In the genomic region with DNA sequence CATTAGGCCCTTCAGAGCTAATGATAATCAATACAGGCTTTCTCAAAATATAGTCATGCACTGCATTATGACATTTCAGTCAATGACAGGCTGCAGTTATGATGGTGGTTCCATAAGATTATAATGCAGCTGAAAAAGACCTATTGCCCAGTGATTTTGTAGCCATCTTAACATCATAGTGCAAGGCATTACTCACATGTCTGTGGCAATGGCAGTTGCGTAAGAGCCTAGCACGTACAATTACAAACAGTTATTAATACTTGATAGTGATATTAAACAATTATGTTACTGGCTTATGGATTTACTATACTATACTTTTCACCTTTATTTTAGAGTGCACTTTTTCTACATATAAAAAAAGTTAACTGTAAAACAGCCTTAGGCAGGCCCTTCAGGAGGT, we compare ENCODE assay signal across 21 cellular contexts.
"Had no signal": no experiment of that assay in that cellular context is flagged by ENCODE, and none has a peak within 500 bp of the region (broad histone marks: within the 10 kb centered on the region; RNA-seq: fewer than 3 reads in every experiment).

No MANE protein-coding gene starts in this region.

- H3K4me1 ChIP-seq: left lung, lower lobe of right lung, right atrium auricular region, right lobe of liver, tibial nerve, uterus had no signal

- H3K27me3 ChIP-seq: left lung, ovary, right atrium auricular region, right lobe of liver, tibial nerve, uterus had no signal

- H3K4me2 ChIP-seq: smooth muscle cell had no signal

- H3K9me3 ChIP-seq: left lung, lower lobe of right lung, ovary, right atrium auricular region, right lobe of liver, tibial nerve, uterus had no signal

- H3K36me3 ChIP-seq: left lung, lower lobe of right lung, ovary, right atrium auricular region, right lobe of liver, tibial nerve, uterus had no signal

- DNase-seq: hypothalamus; immature natural killer cell; left colon; left lung; lower lobe of right lung; mammary epithelial cell; mesenchymal stem cell; nucleus accumbens; ovary; right lobe of liver; stimulated activated CD4-positive, alpha-beta T cell treated with anti-CD3 and anti-CD28 coated beads, Interleukin-1b, Interleukin-23, amount 100 ng/mL, for 48 hours; stimulated activated CD4-positive, alpha-beta T cell treated with anti-CD3 and anti-CD28 coated beads, Interleukin-2, amount 100 ng/mL, for 48 hours; stimulated activated CD4-positive, alpha-beta T cell treated with anti-CD3 and anti-CD28 coated beads, Interleukin-4, amount 100 ng/mL, for 4 hours; stimulated activated CD8-positive, alpha-beta memory T cell treated with anti-CD3 and anti-CD28 coated beads, Interleukin-4, amount 100 ng/mL, for 48 hours; stimulated activated naive CD4-positive, alpha-beta T cell treated with Interleukin-2 at 50 U/mL for 16 hours; stimulated activated naive CD8-positive, alpha-beta T cell treated with anti-CD3 and anti-CD28 coated beads, Interleukin-15, amount 100 ng/mL, for 72 hours; substantia nigra; uterus had no signal

- H3K4me3 ChIP-seq: left lung, lower lobe of right lung, ovary, right atrium auricular region, right lobe of liver, smooth muscle cell, tibial nerve, uterus had no signal

- H3K27ac ChIP-seq: left lung, lower lobe of right lung, ovary, right atrium auricular region, right lobe of liver, tibial nerve, uterus had no signal
